8 cellular contexts compared by ENCODE assay signal in genomic region chr22:30302810-30303138, GRCh38. TPM values are rescaled to one million over a fixed set of nuclear protein-coding genes. Genes with fewer than 3 reads are reported as not detected.
DNase-seq lines count a peak whose midpoint lies in the region; ATAC-seq and TF ChIP-seq lines count a peak whose summit lies in the region.
"Had no signal": no experiment of that assay in that cellular context is flagged by ENCODE, and none has a peak within 500 bp of the region (broad histone marks: within the 10 kb centered on the region; RNA-seq: fewer than 3 reads in every experiment).

No MANE protein-coding gene starts in this region.

- H3K27ac Mint-ChIP-seq in T-helper 1 cell treated with Interleukin-12 subunit alpha and Interleukin-12 subunit beta and Interleukin-4 antibody, amounts not matched to agents 30 μg/mL and 1 μg/mL, for 36 hours = peak overlapping the region; percentile 91
- peak overlapping the region; percentile 96 to 97 for H3K27ac Mint-ChIP-seq in stimulated activated naive CD8-positive, alpha-beta T cell treated with anti-CD3 and anti-CD28 coated beads, Interleukin-15, amount 100 ng/mL, for 72 hours

- no peaks in the 10 kb centered on the region for H3K27me3 Mint-ChIP-seq in T-helper 1 cell treated with Interleukin-12 subunit alpha and Interleukin-12 subunit beta and Interleukin-4 antibody, amounts not matched to agents 30 μg/mL and 1 μg/mL, for 36 hours (ENCODE audit: low read depth)
- H3K27me3 Mint-ChIP-seq in stimulated activated naive CD8-positive, alpha-beta T cell treated with anti-CD3 and anti-CD28 coated beads, Interleukin-15, amount 100 ng/mL, for 72 hours = no peaks in the 10 kb centered on the region

- TF ChIP-seq CTCF in coronary artery (IDR thresholded peaks at IDR 0.05) = no peak

- intact Hi-C loops in posterior vena cava (cut with DNase I) = no loop called here

- peaks cover 68% of the 10 kb centered on the region for H3K4me1 Mint-ChIP-seq in T-helper 1 cell treated with Interleukin-12 subunit alpha and Interleukin-12 subunit beta and Interleukin-4 antibody, amounts not matched to agents 30 μg/mL and 1 μg/mL, for 36 hours (ENCODE audit: low read depth)
- peaks cover 100% of the 10 kb centered on the region for H3K4me1 Mint-ChIP-seq in stimulated activated naive CD8-positive, alpha-beta T cell treated with anti-CD3 and anti-CD28 coated beads, Interleukin-15, amount 100 ng/mL, for 72 hours

- H3K4me3 ChIP-seq in coronary artery = no peak overlapping the region

- no peaks in the 10 kb centered on the region for H3K9me3 Mint-ChIP-seq in T-helper 1 cell treated with Interleukin-12 subunit alpha and Interleukin-12 subunit beta and Interleukin-4 antibody, amounts not matched to agents 30 μg/mL and 1 μg/mL, for 36 hours
- H3K9me3 Mint-ChIP-seq in stimulated activated naive CD8-positive, alpha-beta T cell treated with anti-CD3 and anti-CD28 coated beads, Interleukin-15, amount 100 ng/mL, for 72 hours = no peaks in the 10 kb centered on the region

- peak overlapping the region; percentile 65 for H3K4me3 Mint-ChIP-seq in T-helper 1 cell treated with Interleukin-12 subunit alpha and Interleukin-12 subunit beta and Interleukin-4 antibody, amounts not matched to agents 30 μg/mL and 1 μg/mL, for 36 hours
- H3K4me3 Mint-ChIP-seq in stimulated activated naive CD8-positive, alpha-beta T cell treated with anti-CD3 and anti-CD28 coated beads, Interleukin-15, amount 100 ng/mL, for 72 hours = peak overlapping the region; percentile 64

- peaks cover 44% of the 10 kb centered on the region for H3K36me3 Mint-ChIP-seq in T-helper 1 cell treated with Interleukin-12 subunit alpha and Interleukin-12 subunit beta and Interleukin-4 antibody, amounts not matched to agents 30 μg/mL and 1 μg/mL, for 36 hours (ENCODE audit: low read depth)

- DNase-seq in T-helper 1 cell (no peak), coronary artery (ENCODE audit: low spot score) (no peak), posterior vena cava (ENCODE audit: low spot score) (no peak), activated gamma-delta T cell (lab: John Stamatoyannopoulos, UW) (no peak)
- no peak for DNase-seq in stimulated activated naive CD8-positive, alpha-beta T cell treated with anti-CD3 and anti-CD28 coated beads, Interleukin-15, amount 100 ng/mL, for 72 hours
- DNase-seq: NCI-H2227 treated with DMSO at 0.1 percent for 48 hours had no signal

- H3K27ac ChIP-seq in coronary artery = peak overlapping the region; percentile 54 to 92
- H3K27ac ChIP-seq: 22Rv1 had no signal

- ATAC-seq in stimulated activated naive CD8-positive, alpha-beta T cell treated with anti-CD3 and anti-CD28 coated beads, Interleukin-15, amount 100 ng/mL, for 72 hours = no peak

RNA-seq across cellular contexts. Expression of gene CASTOR1, which starts 13.5 kb away (rescaled TPM):
- 10 to 100 TPM in 1 of 2 donors, 1 to 10 TPM in 1; 9.8 to 14.3 TPM for total RNA-seq in posterior vena cava

RNA-seq across cellular contexts. Expression of gene TBC1D10A, which starts 24.0 kb away (rescaled TPM):
- 10 to 100 TPM; 20.5 to 20.7 TPM for total RNA-seq in posterior vena cava

RNA-seq across cellular contexts. Expression of gene OSM, which starts 36.1 kb away (rescaled TPM):
- total RNA-seq in posterior vena cava = 1 to 10 TPM; 1.0 to 2.0 TPM

RNA-seq across cellular contexts. Expression of gene SF3A1, which starts 53.9 kb away (rescaled TPM):
- 100 to 1,000 TPM; 106 to 108 TPM for total RNA-seq in posterior vena cava

RNA-seq across cellular contexts. Expression of gene CCDC157, which starts 54.0 kb away (rescaled TPM):
- total RNA-seq in posterior vena cava = under 1 TPM; 0.76 to 0.88 TPM
